ENCODE assay signal across 16 cellular contexts in the genomic region with DNA sequence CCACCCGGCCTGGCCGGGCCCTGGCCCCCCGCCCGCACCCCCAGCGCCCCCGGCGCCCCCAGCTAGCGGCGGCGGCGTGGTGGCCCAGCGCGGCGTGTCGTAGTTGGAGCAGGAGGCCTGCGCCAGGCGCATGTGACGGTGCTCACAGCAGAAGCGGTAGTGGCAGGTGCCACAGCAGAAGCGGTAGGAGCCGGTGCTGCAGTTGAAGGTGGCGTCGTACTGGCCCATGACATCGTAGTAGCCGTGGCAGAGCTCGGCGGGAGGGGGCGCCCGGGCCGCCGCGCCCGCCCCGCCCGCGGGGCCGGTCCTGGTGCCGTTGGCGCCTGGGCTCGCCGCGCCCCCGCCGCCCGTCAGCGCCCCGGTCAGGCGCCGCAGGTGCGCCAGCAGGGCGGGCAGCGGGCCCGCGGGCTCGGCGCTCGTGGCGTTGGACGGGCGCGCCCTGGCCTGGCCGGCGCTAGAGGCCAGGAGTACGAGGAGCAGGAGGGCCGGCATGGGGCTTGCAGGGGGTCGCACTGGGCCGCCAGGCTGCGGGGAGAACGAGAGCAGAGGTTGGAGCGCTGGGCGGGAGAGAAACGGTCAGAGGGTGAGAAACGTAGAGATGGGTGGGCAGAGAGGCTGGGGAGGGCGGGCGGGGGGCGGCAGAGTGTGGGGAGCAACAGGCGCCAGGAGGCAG. TPM values are rescaled to one million over a fixed set of nuclear protein-coding genes. Genes with fewer than 3 reads are reported as not detected.
DNase-seq lines count a peak whose midpoint lies in the region; ATAC-seq and TF ChIP-seq lines count a peak whose summit lies in the region.
"Had no signal": no experiment of that assay in that cellular context is flagged by ENCODE, and none has a peak within 500 bp of the region (broad histone marks: within the 10 kb centered on the region; RNA-seq: fewer than 3 reads in every experiment).

No MANE protein-coding gene starts in this region.

- peaks cover 90% of the 10 kb centered on the region for H3K27me3 ChIP-seq in H7 (ENCODE audit: control insufficient read depth, insufficient read depth, low read length)
- H3K27me3 ChIP-seq in right atrium auricular region: peaks cover 21 to 49% of the 10 kb centered on the region in 2 donors
- H3K27me3 ChIP-seq: ovary, SJCRH30 had no signal

- DNase-seq in DMS153 treated with DMSO at 0.1 percent for 48 hours (lab: John Stamatoyannopoulos, UW; ENCODE audit: unreplicated experiment) (peak; percentile 23), DMS153 (lab: John Stamatoyannopoulos, UW) (no peak), H7 (peak; percentile 84), RPMI8226 (peak; percentile 71), iPS-NIHi11 (ENCODE audit: low spot score) (peak; percentile 47), right atrium auricular region (ENCODE audit: low spot score) (no peak)
- DNase-seq in activated CD4-positive, CD25-positive, alpha-beta regulatory T cell treated with anti-CD3 and anti-CD28 coated beads, Interleukin-2, amount 50 U/mL, for 72 hours: no peak
- DNase-seq: activated CD4-positive, alpha-beta T cell treated with anti-CD3 and anti-CD28 coated beads, Interleukin-2, amount 50 U/mL, for 4 hours; activated naive CD8-positive, alpha-beta T cell treated with anti-CD3 and anti-CD28 coated beads, Interleukin-2, amount 10 ng/mL, durations not matched to agents 7 days and 5 days; ovary; SJCRH30 had no signal

- ATAC-seq in HG03045 (IDR thresholded peaks at IDR 0.05; ENCODE audit: unreplicated experiment): no peak
- ATAC-seq: gastroesophageal sphincter had no signal

- no peaks in the 10 kb centered on the region for H3K9me3 ChIP-seq in right atrium auricular region
- H3K9me3 ChIP-seq: gastroesophageal sphincter, ovary, SJCRH30 had no signal

- H3K36me3 ChIP-seq in H7 (replicated peaks; ENCODE audit: control insufficient read depth, insufficient read depth, low read length): no peaks in the 10 kb centered on the region
- H3K36me3 ChIP-seq in right atrium auricular region: no peaks in the 10 kb centered on the region
- H3K36me3 ChIP-seq: gastroesophageal sphincter, ovary, SJCRH30 had no signal

- no peak overlapping the region for H3K27ac ChIP-seq in right atrium auricular region
- H3K27ac ChIP-seq: coronary artery, gastroesophageal sphincter, ovary, SJCRH30 had no signal

- peaks cover 0 to 19% of the 10 kb centered on the region in 2 donors for H3K4me1 ChIP-seq in right atrium auricular region
- H3K4me1 ChIP-seq: SJCRH30 had no signal

- peak overlapping the region; percentile 66; the same call in 1 of the 2 replicates for H3K4me3 ChIP-seq in H7 (ENCODE audit: insufficient read depth, low read depth, low read length)
- H3K4me3 ChIP-seq in right atrium auricular region: no peak overlapping the region
- H3K4me3 ChIP-seq: coronary artery, gastroesophageal sphincter, ovary, SJCRH30 had no signal

- TF ChIP-seq CTCF in right atrium auricular region (IDR thresholded peaks at IDR 0.05): no peak

RNA-seq across cellular contexts. Expression of gene SHISA7, which starts 0.6 kb away (rescaled TPM):
- total RNA-seq in H7 (2014; rRNA removed; shearing (Covaris generic)): 0.04 and 0.07 TPM in 2 replicates
- total RNA-seq in right atrium auricular region: not detected
- total RNA-seq: A172; activated naive CD8-positive, alpha-beta T cell treated with anti-CD3 and anti-CD28 coated beads, Interleukin-2, amount 10 ng/mL, durations not matched to agents 7 days and 5 days; gastroesophageal sphincter; ovary; SJCRH30 had no signal

RNA-seq across cellular contexts. Expression of gene ISOC2, which starts 18.9 kb away (rescaled TPM):
- total RNA-seq in H7 (2014; rRNA removed; shearing (Covaris generic)): 178 and 185 TPM in 2 replicates
- 10 to 100 TPM; 87.0 to 92.2 TPM for total RNA-seq in right atrium auricular region

RNA-seq across cellular contexts. Expression of gene C19orf85, which starts 22.0 kb away (rescaled TPM):
- total RNA-seq in H7 (2014; rRNA removed; shearing (Covaris generic)): 1.6 and 3.7 TPM in 2 replicates
- not detected for total RNA-seq in right atrium auricular region
- total RNA-seq: A172; activated naive CD8-positive, alpha-beta T cell treated with anti-CD3 and anti-CD28 coated beads, Interleukin-2, amount 10 ng/mL, durations not matched to agents 7 days and 5 days; gastroesophageal sphincter; liver; ovary; SJCRH30 had no signal

RNA-seq across cellular contexts. Expression of gene ZNF628, which starts 33.9 kb away (rescaled TPM):
- total RNA-seq in H7 (2014; rRNA removed; shearing (Covaris generic)): 5.8 and 8.1 TPM in 2 replicates
- 10 to 100 TPM in 1 of 2 donors, 1 to 10 TPM in 1; 5.6 to 13.2 TPM for total RNA-seq in right atrium auricular region

RNA-seq across cellular contexts. Expression of gene UBE2S, which starts 34.9 kb away (rescaled TPM):
- total RNA-seq in H7 (2014; rRNA removed; shearing (Covaris generic)): 369 and 380 TPM in 2 replicates
- 10 to 100 TPM; 19.1 to 22.0 TPM for total RNA-seq in right atrium auricular region

Comparison
In these comparisons a context has a peak if more than half of its experiments do, and no peak if none do; other contexts are left out.
1. DNase-seq: peak in DMS153 treated with DMSO at 0.1 percent for 48 hours (single experiment), H7 (single experiment), RPMI8226 (single experiment) and iPS-NIHi11 (single experiment); none in DMS153 (single experiment), activated CD4-positive, CD25-positive, alpha-beta regulatory T cell treated with anti-CD3 and anti-CD28 coated beads, Interleukin-2, amount 50 U/mL, for 72 hours (single experiment) and right atrium auricular region (single experiment).